ENCODE assay signal across 1 cellular context in the genomic region with DNA sequence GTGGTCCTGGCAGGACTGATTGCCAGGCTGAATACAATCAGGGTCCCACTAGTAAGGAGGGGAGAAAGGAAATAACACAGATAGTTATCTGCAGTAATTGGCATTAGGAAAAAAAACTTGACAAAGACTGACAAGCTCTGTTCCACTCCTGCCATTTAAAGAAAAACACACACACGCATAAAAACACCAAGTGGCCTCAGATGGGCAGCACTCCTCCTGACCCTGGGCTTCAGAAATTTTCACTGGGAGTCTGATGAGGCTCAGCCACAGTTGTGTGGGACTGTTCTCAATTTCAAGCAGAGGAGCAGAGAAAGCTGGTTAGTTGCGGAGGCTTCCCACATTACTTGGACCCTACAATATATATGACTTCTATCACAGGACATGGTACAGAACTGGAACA.
TF ChIP-seq lines count a peak whose summit lies in the region.

No MANE protein-coding gene starts in this region.

TF ChIP-seq in IMR-90, 13 proteins besides CTCF, POLR2A, EP300 and RAD21 (continued from another document):
- TF ChIP-seq, protein P1, sequence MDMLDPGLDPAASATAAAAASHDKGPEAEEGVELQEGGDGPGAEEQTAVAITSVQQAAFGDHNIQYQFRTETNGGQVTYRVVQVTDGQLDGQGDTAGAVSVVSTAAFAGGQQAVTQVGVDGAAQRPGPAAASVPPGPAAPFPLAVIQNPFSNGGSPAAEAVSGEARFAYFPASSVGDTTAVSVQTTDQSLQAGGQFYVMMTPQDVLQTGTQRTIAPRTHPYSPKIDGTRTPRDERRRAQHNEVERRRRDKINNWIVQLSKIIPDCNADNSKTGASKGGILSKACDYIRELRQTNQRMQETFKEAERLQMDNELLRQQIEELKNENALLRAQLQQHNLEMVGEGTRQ (IDR thresholded peaks at IDR 0.05; ENCODE audit: low read depth, low read length) = no peak
- TF ChIP-seq BHLHE40 (IDR thresholded peaks at IDR 0.05; ENCODE audit: low read depth, low read length) (no peak), ELK1 (IDR thresholded peaks at IDR 0.05; ENCODE audit: borderline replicate concordance, low read depth, low read length) (no peak), NFE2L2 (IDR thresholded peaks at IDR 0.05; ENCODE audit: low read depth, low read length) (no peak), FOS (IDR thresholded peaks at IDR 0.05; ENCODE audit: low read depth, low read length) (no peak), SMC3 (IDR thresholded peaks at IDR 0.05; ENCODE audit: low read depth, low read length) (no peak), MAFK (IDR thresholded peaks at IDR 0.05; ENCODE audit: low read depth, low read length) (no peak), MXI1 (IDR thresholded peaks at IDR 0.05; ENCODE audit: borderline replicate concordance, low read depth, low read length) (no peak), CEBPB (IDR thresholded peaks at IDR 0.05; ENCODE audit: low read depth, low read length) (no peak), RFX5 (IDR thresholded peaks at IDR 0.05; ENCODE audit: low read depth, low read length) (no peak), RCOR1 (IDR thresholded peaks at IDR 0.05; ENCODE audit: insufficient replicate concordance, low read length) (no peak)
